ENCODE assay signal across 19 cellular contexts in the genomic region with DNA sequence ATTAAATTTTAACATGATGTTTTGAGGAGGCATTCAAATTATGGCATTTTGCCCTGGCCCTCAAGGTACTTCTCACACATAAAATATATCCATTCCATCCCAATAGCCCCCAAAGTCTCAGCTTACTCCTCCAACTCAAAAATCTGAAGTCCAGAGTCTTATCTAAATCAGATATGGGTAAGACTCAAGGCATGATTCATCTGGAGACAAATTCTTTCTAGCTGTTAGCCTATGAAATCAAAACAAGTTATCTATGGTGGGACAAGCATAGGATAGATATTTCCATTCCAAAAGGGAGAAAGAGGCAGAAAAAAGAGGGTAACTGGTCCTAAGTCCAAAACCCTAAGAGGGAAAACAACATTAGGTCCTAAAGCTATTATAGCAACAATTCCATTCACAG.
DNase-seq lines count a peak whose midpoint lies in the region; ATAC-seq and TF ChIP-seq lines count a peak whose summit lies in the region.
"Had no signal": no experiment of that assay in that cellular context is flagged by ENCODE, and none has a peak within 500 bp of the region (broad histone marks: within the 10 kb centered on the region; RNA-seq: fewer than 3 reads in every experiment).

No MANE protein-coding gene starts in this region.

- H3K36me3 Mint-ChIP-seq in stimulated activated naive B cell treated with anti-CD40 and anti-IgM and Interleukin-4, amounts not matched to agents 10 μg/mL and 1 μg/mL and 100 μg/mL, for 72 hours = no peaks in the 10 kb centered on the region
- peaks cover 0 to 2% (median under 1%) of the 10 kb centered on the region in 3 experiments; a peak in 3 of 7 replicates for H3K36me3 Mint-ChIP-seq in H9 (ENCODE audit: insufficient read depth in 1 of 3, low read depth in 3 of 3)
- H3K36me3 Mint-ChIP-seq: CD14-positive monocyte; CD4-positive, alpha-beta memory T cell; IgD-negative memory B cell had no signal

- no peak overlapping the region for H2BK120ac ChIP-seq in IMR-90 (ENCODE audit: low read depth, low read length)
- no peak overlapping the region for H2BK120ac ChIP-seq in mesenchymal stem cell (ENCODE audit: low read depth, low read length)
- H2BK120ac ChIP-seq in H9 (ENCODE audit: low read depth, low read length, poor library complexity, severe bottlenecking) = no peak overlapping the region

- H3K18ac ChIP-seq in IMR-90 (ENCODE audit: low read depth, low read length) = no peak overlapping the region
- no peak overlapping the region for H3K18ac ChIP-seq in mesenchymal stem cell (ENCODE audit: low read depth in 1 of 2, low read length in 2 of 2)
- no peak overlapping the region for H3K18ac ChIP-seq in H9 (ENCODE audit: insufficient read length, low read depth, low read length)

- H3K36me3 ChIP-seq in IMR-90 (ENCODE audit: control insufficient read depth, insufficient read depth, low read length) (no peaks in the 10 kb centered on the region), fibroblast of lung (ENCODE audit: control insufficient read depth, insufficient read depth, low read length) (no peaks in the 10 kb centered on the region), mesenchymal stem cell (ENCODE audit: control insufficient read depth in 1 of 2, insufficient read depth in 2 of 2, low read depth in 1 of 2, low read length in 2 of 2) (no peaks in the 10 kb centered on the region)
- H3K36me3 ChIP-seq: BLaER1 had no signal

- H2BK20ac ChIP-seq in IMR-90 (ENCODE audit: low read depth, low read length) (no peak overlapping the region), H9 (ENCODE audit: low read depth, low read length, poor library complexity, severe bottlenecking) (no peak overlapping the region)

- no peaks in the 10 kb centered on the region for H3K23me2 ChIP-seq in H9 (ENCODE audit: insufficient read length, low read depth, low read length, poor library complexity, severe bottlenecking)

- H3K4me3 ChIP-seq in IMR-90 (ENCODE audit: insufficient read depth, low read depth, low read length) (no peak overlapping the region), fibroblast of lung (replicated peaks in 1 of 4; ENCODE audit: control extremely low read depth in 1 of 4, insufficient read depth in 1 of 4, low read depth in 3 of 4, low read length in 4 of 4) (no peak overlapping the region), mesenchymal stem cell (ENCODE audit: insufficient read depth in 1 of 2, low read depth in 1 of 2, low read length in 2 of 2) (no peak overlapping the region)
- H3K4me3 ChIP-seq: BLaER1, GM23338 had no signal

- no peak for TF ChIP-seq POLR2A in IMR-90 (IDR thresholded peaks at IDR 0.05; ENCODE audit: low read depth, low read length)

- intact Hi-C loops in IMR-90 (cut with micrococcal nuclease) = no loop called here

- no peaks in the 10 kb centered on the region for H3K4me1 Mint-ChIP-seq in stimulated activated naive B cell treated with anti-CD40 and anti-IgM and Interleukin-4, amounts not matched to agents 10 μg/mL and 1 μg/mL and 100 μg/mL, for 72 hours
- H3K4me1 Mint-ChIP-seq in H9 = 0 out of 4 replicates have a peak, but pooled peaks cover 0 to 3% of the 10 kb centered on the region in 2 experiments
- H3K4me1 Mint-ChIP-seq: CD14-positive monocyte; CD4-positive, alpha-beta memory T cell; GM23338; IgD-negative memory B cell had no signal

- H3K79me1 ChIP-seq in IMR-90 (ENCODE audit: low read depth in 1 of 2, low read length in 2 of 2) (no peaks in the 10 kb centered on the region), mesenchymal stem cell (replicated peaks; ENCODE audit: low read length, poor library complexity, severe bottlenecking) (no peaks in the 10 kb centered on the region), H9 (ENCODE audit: insufficient read depth, low read depth, low read length, poor library complexity, severe bottlenecking) (no peaks in the 10 kb centered on the region)

- H3K56ac ChIP-seq in IMR-90 (ENCODE audit: extremely low read depth, insufficient read depth, low read length) (no peak overlapping the region), H9 (ENCODE audit: insufficient read length, low read depth, low read length) (no peak overlapping the region)

- H3K9me3 ChIP-seq in IMR-90 (ENCODE audit: control insufficient read depth, insufficient read depth, low read length) (no peaks in the 10 kb centered on the region), fibroblast of lung (ENCODE audit: control insufficient read depth, insufficient read depth, low read depth, low read length) (no peaks in the 10 kb centered on the region), mesenchymal stem cell (ENCODE audit: control insufficient read depth, low read length) (peaks cover 2% of the 10 kb centered on the region), H9 (ENCODE audit: control insufficient read depth, low read depth, low read length) (no peaks in the 10 kb centered on the region)
- H3K9me3 ChIP-seq: BLaER1 had no signal

- DNase-seq in IMR-90 (peak; percentile 10), astrocyte of the hippocampus (ENCODE audit: low read depth, low spot score) (peak; percentile 20), fibroblast of lung (ENCODE audit: low read depth in 2 of 2) (peak; percentile 6 to 82), mesenchymal stem cell (peak; percentile 12), H9 (no peak)
- DNase-seq in stimulated activated naive B cell treated with anti-CD40 and anti-IgM and Interleukin-4, amounts not matched to agents 10 μg/mL and 1 μg/mL and 100 μg/mL, for 72 hours = no peak
- DNase-seq: 8988T; CD4-positive, alpha-beta memory T cell; DMS153; DMS79 treated with DMSO at 0.1 percent for 48 hours; EL; HFFc6 had no signal

- no peak overlapping the region for H2BK15ac ChIP-seq in IMR-90 (ENCODE audit: low read depth, low read length)
- no peak overlapping the region for H2BK15ac ChIP-seq in mesenchymal stem cell (ENCODE audit: low read depth, poor library complexity, severe bottlenecking)
- no peak overlapping the region for H2BK15ac ChIP-seq in H9 (ENCODE audit: low read depth, low read length)

- H4K20me1 ChIP-seq in IMR-90 (ENCODE audit: insufficient read depth, low read length) (no peaks in the 10 kb centered on the region), fibroblast of lung (ENCODE audit: control insufficient read depth, extremely low read depth, insufficient read depth, low read length) (no peaks in the 10 kb centered on the region), H9 (ENCODE audit: control insufficient read depth, insufficient read depth, insufficient read length) (no peaks in the 10 kb centered on the region)
- H4K20me1 ChIP-seq: BLaER1 had no signal

- TF ChIP-seq RAD21 in IMR-90 (IDR thresholded peaks at IDR 0.05; ENCODE audit: low read length) = no peak

- H3K14ac ChIP-seq in IMR-90 (replicated peaks; ENCODE audit: low read depth, low read length) (no peak overlapping the region), mesenchymal stem cell (ENCODE audit: low read length in 2 of 2) (no peak overlapping the region), H9 (ENCODE audit: insufficient read depth, low read length) (no peak overlapping the region)

- TF ChIP-seq CTCF in IMR-90 (conservative IDR thresholded peaks at IDR 0.05; ENCODE audit: low read depth, low read length) (no peak), fibroblast of lung (conservative IDR thresholded peaks at IDR 0.05 in 1 of 2, IDR thresholded peaks at IDR 0.05 in 1 of 2; ENCODE audit: low read depth in 1 of 2, low read length in 2 of 2) (no peak), H9 (conservative IDR thresholded peaks at IDR 0.05) (no peak)

- H4K91ac ChIP-seq in IMR-90 (ENCODE audit: insufficient read depth, low read depth, low read length) (no peak overlapping the region), mesenchymal stem cell (ENCODE audit: low read length) (no peak overlapping the region), H9 (ENCODE audit: insufficient read length, low read depth, low read length) (no peak overlapping the region)

- H2AK5ac ChIP-seq in IMR-90 (ENCODE audit: low read depth, low read length) (no peak overlapping the region), mesenchymal stem cell (ENCODE audit: low read length, severe bottlenecking) (no peak overlapping the region), H9 (ENCODE audit: insufficient read length, low read length) (no peak overlapping the region)

- H3K4me2 ChIP-seq in IMR-90 (ENCODE audit: low read depth, low read length) (no peak overlapping the region), fibroblast of lung (ENCODE audit: extremely low read depth, insufficient read depth, low read length) (no peak overlapping the region), mesenchymal stem cell (ENCODE audit: low read length, poor library complexity, severe bottlenecking) (no peak overlapping the region), H9 (ENCODE audit: insufficient read depth, insufficient read length, low read length) (no peak overlapping the region)
- H3K4me2 ChIP-seq: BLaER1, GM23338 had no signal

- no peak for ATAC-seq in IMR-90 (ENCODE audit: low read depth)
- ATAC-seq in GM18909 (IDR thresholded peaks at IDR 0.05; ENCODE audit: poor library complexity, unreplicated experiment) = no peak
- ATAC-seq in stimulated activated naive B cell treated with anti-CD40 and anti-IgM and Interleukin-4, amounts not matched to agents 10 μg/mL and 1 μg/mL and 100 μg/mL, for 72 hours (replicated peaks) = no peak
- ATAC-seq: GM23338, HCT116 had no signal

- H3T11ph ChIP-seq in H9 (ENCODE audit: low read length) = no peak overlapping the region

- 0 out of 2 replicates have a peak, but pooled peaks cover 3% of the 10 kb centered on the region for H3K9me1 ChIP-seq in IMR-90 (ENCODE audit: insufficient read depth, low read length)

- no peak overlapping the region for H2AK9ac ChIP-seq in IMR-90 (replicated peaks; ENCODE audit: low read depth, low read length, poor library complexity)

- H3K23ac ChIP-seq in IMR-90 (ENCODE audit: low read depth, low read length) = no peak overlapping the region
- no peak overlapping the region for H3K23ac ChIP-seq in mesenchymal stem cell (ENCODE audit: low read length in 2 of 2)
- no peak overlapping the region for H3K23ac ChIP-seq in H9 (ENCODE audit: insufficient read length, low read depth, low read length)

- dilution Hi-C loops in IMR-90 (cut with HindIII; ENCODE audit: low sequenced_read_pairs, unreplicated experiment) = no loop called here

- H3K27me3 Mint-ChIP-seq in stimulated activated naive B cell treated with anti-CD40 and anti-IgM and Interleukin-4, amounts not matched to agents 10 μg/mL and 1 μg/mL and 100 μg/mL, for 72 hours = no peaks in the 10 kb centered on the region
- H3K27me3 Mint-ChIP-seq in H9 (ENCODE audit: low read depth) = no peaks in the 10 kb centered on the region
- H3K27me3 Mint-ChIP-seq: CD4-positive, alpha-beta memory T cell had no signal

- no peak overlapping the region for H2BK12ac ChIP-seq in mesenchymal stem cell (ENCODE audit: low read length in 2 of 2)
- H2BK12ac ChIP-seq in H9 (ENCODE audit: insufficient read length, low read depth, low read length) = no peak overlapping the region

- H3K4me1 ChIP-seq in IMR-90 (ENCODE audit: control insufficient read depth, insufficient read depth, low read length) (no peaks in the 10 kb centered on the region), fibroblast of lung (ENCODE audit: control insufficient read depth, extremely low read depth, insufficient read depth, low read length) (peaks cover 4% of the 10 kb centered on the region), mesenchymal stem cell (ENCODE audit: control insufficient read depth, insufficient read depth, low read depth, low read length) (peaks cover 2% of the 10 kb centered on the region), H9 (ENCODE audit: insufficient read depth, low read length) (no peaks in the 10 kb centered on the region)
- H3K4me1 ChIP-seq: BLaER1 had no signal

- H3K9ac ChIP-seq in IMR-90 (ENCODE audit: low read depth, low read length) = no peak overlapping the region
- no peak overlapping the region for H3K9ac ChIP-seq in fibroblast of lung (ENCODE audit: insufficient read depth, low read length)
- no peak overlapping the region for H3K9ac ChIP-seq in mesenchymal stem cell (ENCODE audit: low read length)
- no peak overlapping the region for H3K9ac ChIP-seq in H9 (ENCODE audit: extremely low read depth, insufficient read length, low read length)
- H3K9ac ChIP-seq: BLaER1 had no signal

- no peak overlapping the region for H3K4ac ChIP-seq in IMR-90 (ENCODE audit: low read depth, low read length)
- H3K4ac ChIP-seq in mesenchymal stem cell (ENCODE audit: low read depth in 1 of 2, low read length in 2 of 2) = no peak overlapping the region
- no peak overlapping the region for H3K4ac ChIP-seq in H9 (ENCODE audit: low read depth, low read length)

- H3K79me2 ChIP-seq in fibroblast of lung (ENCODE audit: control insufficient read depth, insufficient read depth, low read length) (no peaks in the 10 kb centered on the region), H9 (ENCODE audit: insufficient read depth, low read length) (no peaks in the 10 kb centered on the region)

- H3K27ac ChIP-seq in IMR-90 (ENCODE audit: insufficient read depth, low read length) (no peak overlapping the region), fibroblast of lung (ENCODE audit: insufficient read depth, low read length) (no peak overlapping the region), mesenchymal stem cell (ENCODE audit: low read length, poor library complexity, severe bottlenecking) (no peak overlapping the region), H9 (ENCODE audit: insufficient read length, low read depth, low read length) (no peak overlapping the region)
- H3K27ac ChIP-seq: BLaER1, HL-60 had no signal

- H3K27me3 ChIP-seq in IMR-90 (ENCODE audit: control insufficient read depth, insufficient read depth, low read length) (peaks cover 3% of the 10 kb centered on the region; the same call in 1 of the 2 replicates), fibroblast of lung (ENCODE audit: control insufficient read depth, insufficient read depth, low read length) (no peaks in the 10 kb centered on the region), mesenchymal stem cell (ENCODE audit: control insufficient read depth in 1 of 2, insufficient read depth in 1 of 2, low read length in 2 of 2) (peaks cover 0 to 25% of the 10 kb centered on the region in 2 experiments), H9 (ENCODE audit: insufficient read depth, low read length) (no peaks in the 10 kb centered on the region)
- H3K27me3 ChIP-seq: BLaER1 had no signal

- POLR2A ChIA-PET in IMR-90 (lab: Charles Lee; ENCODE audit: unreplicated experiment) = no interaction called here

- in situ Hi-C loops in IMR-90 (cut with MboI; ENCODE audit: low sequenced_read_pairs) = no loop called here

- H3K4me3 Mint-ChIP-seq in stimulated activated naive B cell treated with anti-CD40 and anti-IgM and Interleukin-4, amounts not matched to agents 10 μg/mL and 1 μg/mL and 100 μg/mL, for 72 hours = no peak overlapping the region
- H3K4me3 Mint-ChIP-seq in H9 = no peak overlapping the region
- H3K4me3 Mint-ChIP-seq: CD14-positive monocyte; CD4-positive, alpha-beta memory T cell; GM23338; HFFc6; IgD-negative memory B cell had no signal

- no peak overlapping the region for H4K5ac ChIP-seq in IMR-90 (ENCODE audit: low read depth, low read length)
- H4K5ac ChIP-seq in H9 (ENCODE audit: insufficient read length, low read depth, low read length) = no peak overlapping the region

- H2AFZ ChIP-seq in IMR-90 (replicated peaks; ENCODE audit: low read length, poor library complexity) (no peak overlapping the region), fibroblast of lung (ENCODE audit: low read length) (no peak overlapping the region), mesenchymal stem cell (ENCODE audit: low read depth, low read length) (no peak overlapping the region), H9 (ENCODE audit: low read length) (no peak overlapping the region)
- H2AFZ ChIP-seq: GM23338 had no signal

- CTCF ChIA-PET in IMR-90 (lab: Yijun Ruan, JAX) = no interaction called here

- H2BK5ac ChIP-seq in IMR-90 (ENCODE audit: low read depth, low read length, poor library complexity, severe bottlenecking) (no peak overlapping the region), mesenchymal stem cell (ENCODE audit: low read depth, low read length, poor library complexity, severe bottlenecking) (no peak overlapping the region), H9 (ENCODE audit: insufficient read length, low read length) (no peak overlapping the region)

- no TSS peak for BruUV-seq in IMR-90 (replicated peaks; lab: Mats Ljungman, UMichigan)

- H4K8ac ChIP-seq in IMR-90 (ENCODE audit: low read depth in 2 of 2, low read length in 2 of 2) (no peak overlapping the region), mesenchymal stem cell (ENCODE audit: low read length) (no peak overlapping the region), H9 (replicated peaks; ENCODE audit: insufficient read length, low read depth, low read length) (no peak overlapping the region)

- no peaks in the 10 kb centered on the region for H3K9me3 Mint-ChIP-seq in stimulated activated naive B cell treated with anti-CD40 and anti-IgM and Interleukin-4, amounts not matched to agents 10 μg/mL and 1 μg/mL and 100 μg/mL, for 72 hours
- H3K9me3 Mint-ChIP-seq in H9 = peaks cover 2 to 4% of the 10 kb centered on the region in 2 experiments; a peak in 3 of 5 replicates
- H3K9me3 Mint-ChIP-seq: HFFc6 had no signal

- no peak overlapping the region for H3K27ac Mint-ChIP-seq in stimulated activated naive B cell treated with anti-CD40 and anti-IgM and Interleukin-4, amounts not matched to agents 10 μg/mL and 1 μg/mL and 100 μg/mL, for 72 hours
- H3K27ac Mint-ChIP-seq in H9 = no peak overlapping the region
- H3K27ac Mint-ChIP-seq: CD14-positive monocyte; CD4-positive, alpha-beta memory T cell; GM23338; HFFc6 had no signal

Comparison
In these comparisons a context has a peak if more than half of its experiments do, and no peak if none do; other contexts are left out.
1. DNase-seq: peak in IMR-90 (single experiment), astrocyte of the hippocampus (single experiment), fibroblast of lung (2 of 2) and mesenchymal stem cell (single experiment); none in stimulated activated naive B cell treated with anti-CD40 and anti-IgM and Interleukin-4, amounts not matched to agents 10 μg/mL and 1 μg/mL and 100 μg/mL, for 72 hours (single experiment) and H9 (single experiment).